ENCODE assay signal across 15 cellular contexts in genomic region chr4:16598241-16599224, GRCh38.
DNase-seq lines count a peak whose midpoint lies in the region; ATAC-seq and TF ChIP-seq lines count a peak whose summit lies in the region.
"Had no signal": no experiment of that assay in that cellular context is flagged by ENCODE, and none has a peak within 500 bp of the region (broad histone marks: within the 10 kb centered on the region; RNA-seq: fewer than 3 reads in every experiment).

No MANE protein-coding gene starts in this region.

- no peak overlapping the region for H3K27ac Mint-ChIP-seq in mesothelial cell of epicardium

- no peaks in the 10 kb centered on the region for H3K36me3 Mint-ChIP-seq in mesothelial cell of epicardium

- H3K36me3 ChIP-seq in breast epithelium (no peaks in the 10 kb centered on the region), tibial nerve (no peaks in the 10 kb centered on the region)
- H3K36me3 ChIP-seq: BLaER1 treated with 17β-estradiol and CSF1 and Interleukin-3, amounts not matched to agents 10 nM and 100 nM; sigmoid colon; thoracic aorta had no signal

- H3K4me1 Mint-ChIP-seq in mesothelial cell of epicardium, result no peaks in the 10 kb centered on the region

- WGBS in tibial nerve, 2 donors, result 52 to 64% methylated on average over 9 of the region's 9 CpGs

- no peaks in the 10 kb centered on the region for H3K9me3 Mint-ChIP-seq in mesothelial cell of epicardium

- no peak for TF ChIP-seq EP300 in tibial nerve (IDR thresholded peaks at IDR 0.05)

- no peaks in the 10 kb centered on the region for H3K27me3 ChIP-seq in breast epithelium
- no peaks in the 10 kb centered on the region for H3K27me3 ChIP-seq in tibial nerve
- H3K27me3 ChIP-seq: BLaER1 treated with 17β-estradiol and CSF1 and Interleukin-3, amounts not matched to agents 10 nM and 100 nM; sigmoid colon had no signal

- intact Hi-C loops in breast epithelium (cut with DNase I; ENCODE audit: low total_unique reads), result no loop called here

- no peaks in the 10 kb centered on the region for H3K4me1 ChIP-seq in breast epithelium
- H3K4me1 ChIP-seq in tibial nerve, result peaks cover 0 to 14% (median 0%) of the 10 kb centered on the region in 4 donors
- H3K4me1 ChIP-seq: sigmoid colon had no signal

- H3K27ac ChIP-seq in breast epithelium (peak overlapping the region; percentile 7 to 49), tibial nerve (peak overlapping the region in 1 of 4 donors; percentile 40)
- H3K27ac ChIP-seq: thoracic aorta had no signal

- TF ChIP-seq CTCF in breast epithelium (IDR thresholded peaks at IDR 0.05), result no peak
- no peak for TF ChIP-seq CTCF in tibial nerve (IDR thresholded peaks at IDR 0.05)
- TF ChIP-seq CTCF in mesothelial cell of epicardium (IDR thresholded peaks at IDR 0.05; ENCODE audit: unreplicated experiment), result no peak

- H3K27me3 Mint-ChIP-seq in mesothelial cell of epicardium (ENCODE audit: low read depth), result no peaks in the 10 kb centered on the region

- DNase-seq in AG08395 (ENCODE audit: low spot score), result peak; percentile 20
- DNase-seq in M059J (ENCODE audit: low read depth), result peak; percentile 75
- DNase-seq in breast epithelium (ENCODE audit: low spot score in 2 of 2), result no peak
- peak; percentile 44 for DNase-seq in kidney tubule cell (ENCODE audit: low spot score)
- no peak for DNase-seq in tibial nerve (ENCODE audit: low spot score in 2 of 2)
- no peak for DNase-seq in mesothelial cell of epicardium (ENCODE audit: low spot score in 2 of 2, unreplicated experiment in 2 of 2)
- no peak for DNase-seq in NCI-H1930 (lab: John Stamatoyannopoulos, UW)
- DNase-seq: activated effector memory CD4-positive, alpha-beta T cell treated with Interleukin-2 at 50 U/mL for 16 hours; cerebellar nuclear complex; mucosa of descending colon; sigmoid colon had no signal

- ATAC-seq in HG02840 (IDR thresholded peaks at IDR 0.05; ENCODE audit: low FRiP score, unreplicated experiment), result no peak
- ATAC-seq: activated CD4-positive, CD25-positive, alpha-beta regulatory T cell treated with anti-CD3 and anti-CD28 coated beads, Interleukin-2, amount 50 U/mL, for 24 hours; mucosa of descending colon had no signal

- H3K4me3 Mint-ChIP-seq in mesothelial cell of epicardium, result no peak overlapping the region

- TF ChIP-seq POLR2A in breast epithelium (IDR thresholded peaks at IDR 0.05) (no peak), tibial nerve (IDR thresholded peaks at IDR 0.05) (no peak)

- no peaks in the 10 kb centered on the region for H3K9me3 ChIP-seq in breast epithelium
- H3K9me3 ChIP-seq in tibial nerve, result no peaks in the 10 kb centered on the region
- H3K9me3 ChIP-seq: BLaER1 treated with 17β-estradiol and CSF1 and Interleukin-3, amounts not matched to agents 10 nM and 100 nM; mucosa of descending colon; sigmoid colon; thoracic aorta had no signal

- H3K4me3 ChIP-seq in breast epithelium, result no peak overlapping the region
- no peak overlapping the region for H3K4me3 ChIP-seq in tibial nerve
- H3K4me3 ChIP-seq: BLaER1 treated with 17β-estradiol and CSF1 and Interleukin-3, amounts not matched to agents 10 nM and 100 nM; mucosa of descending colon; sigmoid colon; thoracic aorta had no signal

Comparison
In these comparisons a context has a peak if more than half of its experiments do, and no peak if none do; other contexts are left out.
1. DNase-seq: peak in AG08395 (single experiment), M059J (single experiment) and kidney tubule cell (single experiment); none in breast epithelium (0 of 2), tibial nerve (0 of 2), mesothelial cell of epicardium (0 of 2) and NCI-H1930 (0 of 2).